In the genomic region with DNA sequence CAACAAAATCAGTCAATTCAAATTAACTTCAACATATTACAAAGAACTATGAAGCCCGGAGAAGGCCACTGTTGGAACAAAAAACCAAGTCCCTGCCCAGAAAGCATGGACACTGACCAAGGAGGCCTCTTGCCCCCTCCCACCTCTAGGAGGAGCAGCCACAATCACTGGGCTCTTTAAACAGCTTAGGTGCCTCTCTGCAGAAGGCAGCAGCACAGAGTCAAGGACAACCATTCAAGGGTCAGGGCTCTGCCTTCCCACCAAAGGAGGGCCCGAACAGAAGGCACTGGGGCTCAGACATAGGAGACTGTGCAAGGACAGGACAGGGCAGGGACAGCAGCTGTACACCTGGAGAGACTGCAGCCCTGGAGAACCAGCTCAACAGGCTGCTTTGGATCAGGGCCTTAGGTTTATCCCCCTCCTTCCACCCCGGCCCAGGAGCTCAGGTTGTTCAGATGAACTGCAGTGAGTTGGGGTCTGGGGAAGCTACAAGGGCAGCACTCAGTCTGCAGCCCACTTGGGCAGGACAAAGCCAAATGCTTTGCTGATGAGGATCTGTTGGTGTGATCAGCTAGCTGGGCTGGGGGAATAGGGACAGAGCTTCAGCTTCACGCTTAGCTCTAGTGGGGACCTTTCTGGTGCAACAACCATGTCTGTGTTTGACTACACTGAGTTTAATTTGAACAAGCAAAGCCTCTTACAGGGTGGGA, we compare ENCODE assay signal across 18 cellular contexts. TPM values are rescaled to one million over a fixed set of nuclear protein-coding genes. Genes with fewer than 3 reads are reported as not detected.
DNase-seq lines count a peak whose midpoint lies in the region; ATAC-seq lines count a peak whose summit lies in the region.
"Had no signal": no experiment of that assay in that cellular context is flagged by ENCODE, and none has a peak within 500 bp of the region (broad histone marks: within the 10 kb centered on the region; RNA-seq: fewer than 3 reads in every experiment).

No MANE protein-coding gene starts in this region.

- CTCF ChIA-PET in activated CD4-positive, alpha-beta T cell treated with anti-CD3 and anti-CD28 coated beads for 36 hours (lab: Charles Lee) = interaction anchor here (0.6 to 1.9 kb wide), 6 partner anchors 9 to 466 kb away, joined by 3 to 9 read pairs (median 3); no protein-coding TSS in a partner anchor
- CTCF ChIA-PET in T-cell (lab: Charles Lee) = interaction anchor here in 1 of 2 donors (0.7 kb wide), 1 partner anchor 137 kb away, joined by 3 read pairs; no protein-coding TSS in a partner anchor

- intact Hi-C loops in activated CD4-positive, alpha-beta T cell treated with anti-CD3 and anti-CD28 coated beads for 36 hours (cut with DNase I, micrococcal nuclease) = no loop called here

- no peak for DNase-seq in activated CD4-positive, alpha-beta T cell treated with anti-CD3 and anti-CD28 coated beads for 36 hours
- no peak for DNase-seq in activated CD4-positive, alpha-beta T cell treated with anti-CD3 and anti-CD28 coated beads for 4 hours
- DNase-seq in ELF-1 (ENCODE audit: low read depth, low spot score) (peak; percentile 13), T-cell (no peak), islet precursor cell (peak; percentile 68), SIG-M5 (lab: John Stamatoyannopoulos, UW) (no peak)
- DNase-seq: anterior cingulate cortex; cortex of kidney; lower lobe of right lung; NCI-H146; NCI-H446; OCI-M1; sigmoid colon; stimulated activated CD4-positive, alpha-beta T cell treated with anti-CD3 and anti-CD28 coated beads, Interleukin-4, amount 100 ng/mL, for 4 hours had no signal

- H3K4me1 Mint-ChIP-seq in activated CD4-positive, alpha-beta T cell treated with anti-CD3 and anti-CD28 coated beads for 36 hours = peaks cover 10% of the 10 kb centered on the region
- peaks cover 0 to 7% (median 0%) of the 10 kb centered on the region in 3 donors for H3K4me1 Mint-ChIP-seq in T-cell

- no peaks in the 10 kb centered on the region for H3K9me3 Mint-ChIP-seq in activated CD4-positive, alpha-beta T cell treated with anti-CD3 and anti-CD28 coated beads for 36 hours (ENCODE audit: low read depth)
- H3K9me3 Mint-ChIP-seq in T-cell = no peaks in the 10 kb centered on the region
- H3K9me3 Mint-ChIP-seq: activated T-helper 17 cell treated with anti-CD3 and anti-CD28 coated beads, Interleukin-2, amount 50 U/mL, for 72 hours; T-helper 1 cell treated with Interleukin-12 subunit alpha and Interleukin-12 subunit beta and Interleukin-4 antibody, amounts not matched to agents 30 μg/mL and 1 μg/mL, for 36 hours had no signal

- no peak for ATAC-seq in activated CD4-positive, alpha-beta T cell treated with anti-CD3 and anti-CD28 coated beads for 36 hours
- ATAC-seq in T-cell (replicated peaks in 1 of 4) (no peak), HG03159 (IDR thresholded peaks at IDR 0.05; ENCODE audit: unreplicated experiment) (no peak), GM21786 (IDR thresholded peaks at IDR 0.05; ENCODE audit: unreplicated experiment) (no peak)
- ATAC-seq: activated T-helper 17 cell treated with anti-CD3 and anti-CD28 coated beads, Interleukin-2, amount 50 U/mL, for 72 hours; lower lobe of right lung had no signal

- peaks cover 65% of the 10 kb centered on the region for H3K36me3 Mint-ChIP-seq in activated CD4-positive, alpha-beta T cell treated with anti-CD3 and anti-CD28 coated beads for 36 hours (ENCODE audit: low read depth)
- H3K36me3 Mint-ChIP-seq in T-cell = peaks cover 56% of the 10 kb centered on the region

- POLR2A ChIA-PET in activated CD4-positive, alpha-beta T cell treated with anti-CD3 and anti-CD28 coated beads for 36 hours (lab: Charles Lee) = interaction anchor here (0.5 to 1.9 kb wide), 3 partner anchors 9 to 87 kb away, joined by 3 to 10 read pairs (median 4); a partner anchor contains a TSS
- POLR2A ChIA-PET in T-cell (lab: Charles Lee) = interaction anchor here in 1 of 2 donors (0.6 kb wide), 1 partner anchor 297 kb away, joined by 3 read pairs; no protein-coding TSS in a partner anchor

- no peak overlapping the region for H3K4me3 Mint-ChIP-seq in activated CD4-positive, alpha-beta T cell treated with anti-CD3 and anti-CD28 coated beads for 36 hours
- no peak overlapping the region for H3K4me3 Mint-ChIP-seq in T-cell
- H3K4me3 Mint-ChIP-seq: activated T-helper 17 cell treated with anti-CD3 and anti-CD28 coated beads, Interleukin-2, amount 50 U/mL, for 72 hours; T-helper 1 cell treated with Interleukin-12 subunit alpha and Interleukin-12 subunit beta and Interleukin-4 antibody, amounts not matched to agents 30 μg/mL and 1 μg/mL, for 36 hours had no signal

- H3K27me3 Mint-ChIP-seq in activated CD4-positive, alpha-beta T cell treated with anti-CD3 and anti-CD28 coated beads for 36 hours = no peaks in the 10 kb centered on the region
- no peaks in the 10 kb centered on the region for H3K27me3 Mint-ChIP-seq in T-cell
- H3K27me3 Mint-ChIP-seq: activated T-helper 17 cell treated with anti-CD3 and anti-CD28 coated beads, Interleukin-2, amount 50 U/mL, for 72 hours had no signal

- H3K27ac Mint-ChIP-seq in activated CD4-positive, alpha-beta T cell treated with anti-CD3 and anti-CD28 coated beads for 36 hours = peak overlapping the region; percentile 0
- H3K27ac Mint-ChIP-seq in T-cell = peak overlapping the region; percentile 47 to 81
- H3K27ac Mint-ChIP-seq: activated T-helper 17 cell treated with anti-CD3 and anti-CD28 coated beads, Interleukin-2, amount 50 U/mL, for 72 hours; T-helper 1 cell treated with Interleukin-12 subunit alpha and Interleukin-12 subunit beta and Interleukin-4 antibody, amounts not matched to agents 30 μg/mL and 1 μg/mL, for 36 hours had no signal

RNA-seq across cellular contexts. Expression of a gene that starts 17.8 kb away (rescaled TPM):
- 10 to 100 TPM; 56.5 to 61.2 TPM for total RNA-seq in activated CD4-positive, alpha-beta T cell treated with anti-CD3 and anti-CD28 coated beads for 36 hours
- total RNA-seq in T-cell = 10 to 100 TPM in 3 of 5 donors, 1 to 10 TPM in 2; 7.8 to 12.8 (median 11.4) TPM

RNA-seq across cellular contexts. Expression of a gene that starts 23.9 kb away (rescaled TPM):
- total RNA-seq in activated CD4-positive, alpha-beta T cell treated with anti-CD3 and anti-CD28 coated beads for 36 hours = 100 to 1,000 TPM; 156 to 164 TPM
- 100 to 1,000 TPM; 244 to 315 (median 271) TPM for total RNA-seq in T-cell

RNA-seq across cellular contexts. Expression of a gene that starts 32.6 kb away (rescaled TPM):
- total RNA-seq in activated CD4-positive, alpha-beta T cell treated with anti-CD3 and anti-CD28 coated beads for 36 hours = 10 to 100 TPM; 61.7 to 71.3 TPM
- 10 to 100 TPM; 45.6 to 66.2 (median 58.2) TPM for total RNA-seq in T-cell

RNA-seq across cellular contexts. Expression of a gene that starts 56.9 kb away (rescaled TPM):
- total RNA-seq in activated CD4-positive, alpha-beta T cell treated with anti-CD3 and anti-CD28 coated beads for 36 hours = 100 to 1,000 TPM; 273 to 326 TPM
- 100 to 1,000 TPM; 198 to 233 (median 205) TPM for total RNA-seq in T-cell

Comparison
In these comparisons a context has a peak if more than half of its experiments do, and no peak if none do; other contexts are left out.
1. DNase-seq: peak in ELF-1 (single experiment) and islet precursor cell (single experiment); none in activated CD4-positive, alpha-beta T cell treated with anti-CD3 and anti-CD28 coated beads for 36 hours (single experiment), activated CD4-positive, alpha-beta T cell treated with anti-CD3 and anti-CD28 coated beads for 4 hours (0 of 2), T-cell (0 of 34) and SIG-M5 (single experiment).
2. RNA of a gene that starts 17.8 kb away (total RNA-seq): 56.5 to 61.2 TPM in activated CD4-positive, alpha-beta T cell treated with anti-CD3 and anti-CD28 coated beads for 36 hours; 7.8 to 12.8 TPM in T-cell; every median in the first group is over 4 times any median in the second.